In the genomic region with DNA sequence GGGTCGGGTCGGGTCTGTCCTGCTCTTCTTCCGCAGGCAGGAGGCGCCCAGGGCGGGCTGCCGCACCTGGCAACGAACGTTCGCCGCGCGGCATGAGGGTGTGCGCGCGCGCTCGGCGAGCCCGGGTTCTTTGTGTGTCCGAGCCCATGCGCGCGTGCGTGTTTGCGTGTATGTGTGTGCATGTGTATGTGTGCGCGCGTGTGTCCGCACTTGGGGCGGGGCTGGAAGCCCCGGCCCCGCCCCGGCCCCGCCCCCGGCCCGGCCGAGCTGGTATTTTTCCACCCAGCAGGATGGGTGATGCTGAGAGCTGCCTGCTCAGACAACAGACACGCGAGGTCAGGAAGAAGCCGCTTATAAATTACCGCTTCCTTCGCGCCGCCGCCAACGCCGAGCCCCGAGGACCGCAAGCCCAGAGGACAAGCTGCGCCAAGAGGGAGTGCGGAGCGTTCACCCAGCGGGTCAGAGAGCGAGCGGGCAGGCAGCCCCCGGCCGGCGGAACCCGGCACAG, we compare ENCODE assay signal across 1 cellular context.
TF ChIP-seq lines count a peak whose summit lies in the region.

A gene (plus strand): TSS at position 303 of the 508 bp plus-strand sequence. CDS start 41,029 bp downstream, outside the sequence.

TF ChIP-seq in GM12878, 131 proteins besides CTCF, POLR2A, EP300 and RAD21 (continued from another document):
- TF ChIP-seq, protein P1, sequence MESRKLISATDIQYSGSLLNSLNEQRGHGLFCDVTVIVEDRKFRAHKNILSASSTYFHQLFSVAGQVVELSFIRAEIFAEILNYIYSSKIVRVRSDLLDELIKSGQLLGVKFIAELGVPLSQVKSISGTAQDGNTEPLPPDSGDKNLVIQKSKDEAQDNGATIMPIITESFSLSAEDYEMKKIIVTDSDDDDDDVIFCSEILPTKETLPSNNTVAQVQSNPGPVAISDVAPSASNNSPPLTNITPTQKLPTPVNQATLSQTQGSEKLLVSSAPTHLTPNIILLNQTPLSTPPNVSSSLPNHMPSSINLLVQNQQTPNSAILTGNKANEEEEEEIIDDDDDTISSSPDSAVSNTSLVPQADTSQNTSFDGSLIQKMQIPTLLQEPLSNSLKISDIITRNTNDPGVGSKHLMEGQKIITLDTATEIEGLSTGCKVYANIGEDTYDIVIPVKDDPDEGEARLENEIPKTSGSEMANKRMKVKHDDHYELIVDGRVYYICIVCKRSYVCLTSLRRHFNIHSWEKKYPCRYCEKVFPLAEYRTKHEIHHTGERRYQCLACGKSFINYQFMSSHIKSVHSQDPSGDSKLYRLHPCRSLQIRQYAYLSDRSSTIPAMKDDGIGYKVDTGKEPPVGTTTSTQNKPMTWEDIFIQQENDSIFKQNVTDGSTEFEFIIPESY (IDR thresholded peaks at IDR 0.05): no peak
- TF ChIP-seq, protein P2, sequence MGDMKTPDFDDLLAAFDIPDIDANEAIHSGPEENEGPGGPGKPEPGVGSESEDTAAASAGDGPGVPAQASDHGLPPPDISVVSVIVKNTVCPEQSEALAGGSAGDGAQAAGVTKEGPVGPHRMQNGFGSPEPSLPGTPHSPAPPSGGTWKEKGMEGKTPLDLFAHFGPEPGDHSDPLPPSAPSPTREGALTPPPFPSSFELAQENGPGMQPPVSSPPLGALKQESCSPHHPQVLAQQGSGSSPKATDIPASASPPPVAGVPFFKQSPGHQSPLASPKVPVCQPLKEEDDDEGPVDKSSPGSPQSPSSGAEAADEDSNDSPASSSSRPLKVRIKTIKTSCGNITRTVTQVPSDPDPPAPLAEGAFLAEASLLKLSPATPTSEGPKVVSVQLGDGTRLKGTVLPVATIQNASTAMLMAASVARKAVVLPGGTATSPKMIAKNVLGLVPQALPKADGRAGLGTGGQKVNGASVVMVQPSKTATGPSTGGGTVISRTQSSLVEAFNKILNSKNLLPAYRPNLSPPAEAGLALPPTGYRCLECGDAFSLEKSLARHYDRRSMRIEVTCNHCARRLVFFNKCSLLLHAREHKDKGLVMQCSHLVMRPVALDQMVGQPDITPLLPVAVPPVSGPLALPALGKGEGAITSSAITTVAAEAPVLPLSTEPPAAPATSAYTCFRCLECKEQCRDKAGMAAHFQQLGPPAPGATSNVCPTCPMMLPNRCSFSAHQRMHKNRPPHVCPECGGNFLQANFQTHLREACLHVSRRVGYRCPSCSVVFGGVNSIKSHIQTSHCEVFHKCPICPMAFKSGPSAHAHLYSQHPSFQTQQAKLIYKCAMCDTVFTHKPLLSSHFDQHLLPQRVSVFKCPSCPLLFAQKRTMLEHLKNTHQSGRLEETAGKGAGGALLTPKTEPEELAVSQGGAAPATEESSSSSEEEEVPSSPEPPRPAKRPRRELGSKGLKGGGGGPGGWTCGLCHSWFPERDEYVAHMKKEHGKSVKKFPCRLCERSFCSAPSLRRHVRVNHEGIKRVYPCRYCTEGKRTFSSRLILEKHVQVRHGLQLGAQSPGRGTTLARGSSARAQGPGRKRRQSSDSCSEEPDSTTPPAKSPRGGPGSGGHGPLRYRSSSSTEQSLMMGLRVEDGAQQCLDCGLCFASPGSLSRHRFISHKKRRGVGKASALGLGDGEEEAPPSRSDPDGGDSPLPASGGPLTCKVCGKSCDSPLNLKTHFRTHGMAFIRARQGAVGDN (IDR thresholded peaks at IDR 0.05): 0 out of 2 replicates have a peak, but pooled peaks have one; percentile 32
- peak; percentile 67 for TF ChIP-seq POLR2AphosphoS5 (IDR thresholded peaks at IDR 0.05; ENCODE audit: low read length)
- no peak for TF ChIP-seq SUPT20H (IDR thresholded peaks at IDR 0.05; ENCODE audit: borderline replicate concordance, control insufficient read depth, low read depth, low read length)
- peak; percentile 70; the same call in 1 of the 2 replicates for TF ChIP-seq NR2F1 (conservative IDR thresholded peaks at IDR 0.05)
- peak; percentile 36; the same call in 1 of the 2 replicates for TF ChIP-seq YY1 (IDR thresholded peaks at IDR 0.05; ENCODE audit: low read depth, low read length)
- TF ChIP-seq MXI1 (IDR thresholded peaks at IDR 0.05; ENCODE audit: low read depth, low read length): peak; percentile 80
- TF ChIP-seq BACH1 (IDR thresholded peaks at IDR 0.05; ENCODE audit: borderline replicate concordance): 0 out of 2 replicates have a peak, but pooled peaks have one; percentile 24
- TF ChIP-seq SMARCA5 (IDR thresholded peaks at IDR 0.05): 0 out of 2 replicates have a peak, but pooled peaks have one; percentile 45
- no peak for TF ChIP-seq SRF (IDR thresholded peaks at IDR 0.05; ENCODE audit: low read depth in 2 of 2, low read length in 2 of 2)
- TF ChIP-seq MEF2A (IDR thresholded peaks at IDR 0.05; ENCODE audit: insufficient read depth, low read depth, low read length): 0 out of 2 replicates have a peak, but pooled peaks have one; percentile 20
- peak; percentile 63; the same call in 1 of the 2 replicates for TF ChIP-seq CREM (IDR thresholded peaks at IDR 0.05; ENCODE audit: low read depth)
- TF ChIP-seq, protein P3, sequence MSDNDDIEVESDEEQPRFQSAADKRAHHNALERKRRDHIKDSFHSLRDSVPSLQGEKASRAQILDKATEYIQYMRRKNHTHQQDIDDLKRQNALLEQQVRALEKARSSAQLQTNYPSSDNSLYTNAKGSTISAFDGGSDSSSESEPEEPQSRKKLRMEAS (IDR thresholded peaks at IDR 0.05; ENCODE audit: low read depth, low read length): peak; percentile 66
- no peak for TF ChIP-seq FOXK2 (IDR thresholded peaks at IDR 0.05)
- TF ChIP-seq, protein P4, sequence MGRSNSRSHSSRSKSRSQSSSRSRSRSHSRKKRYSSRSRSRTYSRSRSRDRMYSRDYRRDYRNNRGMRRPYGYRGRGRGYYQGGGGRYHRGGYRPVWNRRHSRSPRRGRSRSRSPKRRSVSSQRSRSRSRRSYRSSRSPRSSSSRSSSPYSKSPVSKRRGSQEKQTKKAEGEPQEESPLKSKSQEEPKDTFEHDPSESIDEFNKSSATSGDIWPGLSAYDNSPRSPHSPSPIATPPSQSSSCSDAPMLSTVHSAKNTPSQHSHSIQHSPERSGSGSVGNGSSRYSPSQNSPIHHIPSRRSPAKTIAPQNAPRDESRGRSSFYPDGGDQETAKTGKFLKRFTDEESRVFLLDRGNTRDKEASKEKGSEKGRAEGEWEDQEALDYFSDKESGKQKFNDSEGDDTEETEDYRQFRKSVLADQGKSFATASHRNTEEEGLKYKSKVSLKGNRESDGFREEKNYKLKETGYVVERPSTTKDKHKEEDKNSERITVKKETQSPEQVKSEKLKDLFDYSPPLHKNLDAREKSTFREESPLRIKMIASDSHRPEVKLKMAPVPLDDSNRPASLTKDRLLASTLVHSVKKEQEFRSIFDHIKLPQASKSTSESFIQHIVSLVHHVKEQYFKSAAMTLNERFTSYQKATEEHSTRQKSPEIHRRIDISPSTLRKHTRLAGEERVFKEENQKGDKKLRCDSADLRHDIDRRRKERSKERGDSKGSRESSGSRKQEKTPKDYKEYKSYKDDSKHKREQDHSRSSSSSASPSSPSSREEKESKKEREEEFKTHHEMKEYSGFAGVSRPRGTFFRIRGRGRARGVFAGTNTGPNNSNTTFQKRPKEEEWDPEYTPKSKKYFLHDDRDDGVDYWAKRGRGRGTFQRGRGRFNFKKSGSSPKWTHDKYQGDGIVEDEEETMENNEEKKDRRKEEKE (IDR thresholded peaks at IDR 0.05): no peak
- TF ChIP-seq EGR1 (IDR thresholded peaks at IDR 0.05; ENCODE audit: borderline replicate concordance in 1 of 2, low read depth in 2 of 2, low read length in 2 of 2): peak in 1 of 2 experiments; percentile 17; a peak in 1 of 3 replicates
- no peak for TF ChIP-seq FOS (IDR thresholded peaks at IDR 0.05; ENCODE audit: borderline replicate concordance, extremely low read depth, insufficient read length)
- TF ChIP-seq, protein P5, sequence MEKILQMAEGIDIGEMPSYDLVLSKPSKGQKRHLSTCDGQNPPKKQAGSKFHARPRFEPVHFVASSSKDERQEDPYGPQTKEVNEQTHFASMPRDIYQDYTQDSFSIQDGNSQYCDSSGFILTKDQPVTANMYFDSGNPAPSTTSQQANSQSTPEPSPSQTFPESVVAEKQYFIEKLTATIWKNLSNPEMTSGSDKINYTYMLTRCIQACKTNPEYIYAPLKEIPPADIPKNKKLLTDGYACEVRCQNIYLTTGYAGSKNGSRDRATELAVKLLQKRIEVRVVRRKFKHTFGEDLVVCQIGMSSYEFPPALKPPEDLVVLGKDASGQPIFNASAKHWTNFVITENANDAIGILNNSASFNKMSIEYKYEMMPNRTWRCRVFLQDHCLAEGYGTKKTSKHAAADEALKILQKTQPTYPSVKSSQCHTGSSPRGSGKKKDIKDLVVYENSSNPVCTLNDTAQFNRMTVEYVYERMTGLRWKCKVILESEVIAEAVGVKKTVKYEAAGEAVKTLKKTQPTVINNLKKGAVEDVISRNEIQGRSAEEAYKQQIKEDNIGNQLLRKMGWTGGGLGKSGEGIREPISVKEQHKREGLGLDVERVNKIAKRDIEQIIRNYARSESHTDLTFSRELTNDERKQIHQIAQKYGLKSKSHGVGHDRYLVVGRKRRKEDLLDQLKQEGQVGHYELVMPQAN (conservative IDR thresholded peaks at IDR 0.05): peak; percentile 68; the same call in 1 of the 2 replicates
- no peak for TF ChIP-seq RBBP5 (conservative IDR thresholded peaks at IDR 0.05)
- no peak for TF ChIP-seq ZSCAN29 (IDR thresholded peaks at IDR 0.05)
- TF ChIP-seq CHD2 (IDR thresholded peaks at IDR 0.05; ENCODE audit: borderline replicate concordance, low read depth, low read length): peak; percentile 25; the same call in 1 of the 2 replicates
- TF ChIP-seq SMC3 (IDR thresholded peaks at IDR 0.05; ENCODE audit: borderline replicate concordance, low read length): peak; percentile 72
- TF ChIP-seq HDGF (IDR thresholded peaks at IDR 0.05): no peak
- 0 out of 2 replicates have a peak, but pooled peaks have one; percentile 16 for TF ChIP-seq TBL1XR1 (IDR thresholded peaks at IDR 0.05; ENCODE audit: low read depth, low read length)
- no peak for TF ChIP-seq HDAC6 (IDR thresholded peaks at IDR 0.05; ENCODE audit: unreplicated experiment)
- TF ChIP-seq MEF2B (IDR thresholded peaks at IDR 0.05; ENCODE audit: partially characterized antibody, poor library complexity, severe bottlenecking): peak; percentile 22
- TF ChIP-seq RB1 (IDR thresholded peaks at IDR 0.05; ENCODE audit: borderline replicate concordance): peak; percentile 77; the same call in 1 of the 2 replicates
- TF ChIP-seq EZH2 (IDR thresholded peaks at IDR 0.05; ENCODE audit: borderline replicate concordance, control insufficient read depth, low read depth, low read length): no peak
- TF ChIP-seq TCF12 (IDR thresholded peaks at IDR 0.05; ENCODE audit: low read depth, low read length): peak; percentile 42; the same call in 1 of the 2 replicates
- peak; percentile 50; the same call in 1 of the 2 replicates for TF ChIP-seq GATAD2B (conservative IDR thresholded peaks at IDR 0.05; ENCODE audit: low read depth)
- TF ChIP-seq, protein P6, sequence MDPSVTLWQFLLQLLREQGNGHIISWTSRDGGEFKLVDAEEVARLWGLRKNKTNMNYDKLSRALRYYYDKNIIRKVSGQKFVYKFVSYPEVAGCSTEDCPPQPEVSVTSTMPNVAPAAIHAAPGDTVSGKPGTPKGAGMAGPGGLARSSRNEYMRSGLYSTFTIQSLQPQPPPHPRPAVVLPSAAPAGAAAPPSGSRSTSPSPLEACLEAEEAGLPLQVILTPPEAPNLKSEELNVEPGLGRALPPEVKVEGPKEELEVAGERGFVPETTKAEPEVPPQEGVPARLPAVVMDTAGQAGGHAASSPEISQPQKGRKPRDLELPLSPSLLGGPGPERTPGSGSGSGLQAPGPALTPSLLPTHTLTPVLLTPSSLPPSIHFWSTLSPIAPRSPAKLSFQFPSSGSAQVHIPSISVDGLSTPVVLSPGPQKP (IDR thresholded peaks at IDR 0.05; ENCODE audit: low read depth, low read length): 0 out of 2 replicates have a peak, but pooled peaks have one; percentile 41
- peak; percentile 67 to 91; a peak in 3 of 4 replicates for TF ChIP-seq BHLHE40 (IDR thresholded peaks at IDR 0.05; ENCODE audit: borderline replicate concordance in 1 of 2, low read depth in 2 of 2, low read length in 1 of 2)
- TF ChIP-seq NRF1 (conservative IDR thresholded peaks at IDR 0.05; ENCODE audit: low read depth, low read length): peak; percentile 46
- TF ChIP-seq, protein P7, sequence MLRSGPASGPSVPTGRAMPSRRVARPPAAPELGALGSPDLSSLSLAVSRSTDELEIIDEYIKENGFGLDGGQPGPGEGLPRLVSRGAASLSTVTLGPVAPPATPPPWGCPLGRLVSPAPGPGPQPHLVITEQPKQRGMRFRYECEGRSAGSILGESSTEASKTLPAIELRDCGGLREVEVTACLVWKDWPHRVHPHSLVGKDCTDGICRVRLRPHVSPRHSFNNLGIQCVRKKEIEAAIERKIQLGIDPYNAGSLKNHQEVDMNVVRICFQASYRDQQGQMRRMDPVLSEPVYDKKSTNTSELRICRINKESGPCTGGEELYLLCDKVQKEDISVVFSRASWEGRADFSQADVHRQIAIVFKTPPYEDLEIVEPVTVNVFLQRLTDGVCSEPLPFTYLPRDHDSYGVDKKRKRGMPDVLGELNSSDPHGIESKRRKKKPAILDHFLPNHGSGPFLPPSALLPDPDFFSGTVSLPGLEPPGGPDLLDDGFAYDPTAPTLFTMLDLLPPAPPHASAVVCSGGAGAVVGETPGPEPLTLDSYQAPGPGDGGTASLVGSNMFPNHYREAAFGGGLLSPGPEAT (IDR thresholded peaks at IDR 0.05; ENCODE audit: low read depth): no peak
- TF ChIP-seq, protein P8, sequence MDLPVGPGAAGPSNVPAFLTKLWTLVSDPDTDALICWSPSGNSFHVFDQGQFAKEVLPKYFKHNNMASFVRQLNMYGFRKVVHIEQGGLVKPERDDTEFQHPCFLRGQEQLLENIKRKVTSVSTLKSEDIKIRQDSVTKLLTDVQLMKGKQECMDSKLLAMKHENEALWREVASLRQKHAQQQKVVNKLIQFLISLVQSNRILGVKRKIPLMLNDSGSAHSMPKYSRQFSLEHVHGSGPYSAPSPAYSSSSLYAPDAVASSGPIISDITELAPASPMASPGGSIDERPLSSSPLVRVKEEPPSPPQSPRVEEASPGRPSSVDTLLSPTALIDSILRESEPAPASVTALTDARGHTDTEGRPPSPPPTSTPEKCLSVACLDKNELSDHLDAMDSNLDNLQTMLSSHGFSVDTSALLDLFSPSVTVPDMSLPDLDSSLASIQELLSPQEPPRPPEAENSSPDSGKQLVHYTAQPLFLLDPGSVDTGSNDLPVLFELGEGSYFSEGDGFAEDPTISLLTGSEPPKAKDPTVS (IDR thresholded peaks at IDR 0.05; ENCODE audit: low read depth, low read length): no peak
- TF ChIP-seq TAF1 (IDR thresholded peaks at IDR 0.05; ENCODE audit: borderline replicate concordance, low read depth, low read length): 0 out of 2 replicates have a peak, but pooled peaks have one; percentile 41
- TF ChIP-seq CREB1 (IDR thresholded peaks at IDR 0.05; ENCODE audit: low read depth): peak; percentile 67; the same call in 1 of the 2 replicates
